In the genomic region with DNA sequence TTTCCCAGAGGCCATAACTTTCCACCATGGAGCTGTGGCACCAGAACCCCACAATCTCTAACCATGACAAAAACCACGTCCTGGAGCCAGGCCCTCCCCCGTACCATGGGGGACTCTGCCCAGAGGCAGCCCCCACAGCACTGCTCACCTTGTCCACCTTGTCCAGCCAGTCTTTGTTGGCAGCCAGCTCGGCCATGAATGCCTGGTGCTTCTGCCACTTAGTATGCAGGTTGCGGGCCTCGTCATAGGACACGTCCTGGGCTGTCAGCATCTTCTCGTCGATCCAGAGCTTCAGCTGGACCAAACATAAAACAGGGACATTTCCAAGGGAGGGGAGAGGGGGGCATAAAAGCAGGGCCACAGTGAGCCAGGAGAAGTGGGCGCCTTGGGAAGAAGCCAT, we compare ENCODE assay signal across 21 cellular contexts. TPM values are rescaled to one million over a fixed set of nuclear protein-coding genes. Genes with fewer than 3 reads are reported as not detected.
DNase-seq lines count a peak whose midpoint lies in the region; ATAC-seq, FAIRE-seq and TF ChIP-seq lines count a peak whose summit lies in the region.
"Had no signal": no experiment of that assay in that cellular context is flagged by ENCODE, and none has a peak within 500 bp of the region (broad histone marks: within the 10 kb centered on the region; RNA-seq: fewer than 3 reads in every experiment).

No MANE protein-coding gene starts in this region.

- TF ChIP-seq CTCF in H9 (conservative IDR thresholded peaks at IDR 0.05) (no peak), K562 (IDR thresholded peaks at IDR 0.05 in 2 of 3, conservative IDR thresholded peaks at IDR 0.05 in 1 of 3; ENCODE audit: insufficient read depth in 2 of 3, low read depth in 1 of 3, low read length in 3 of 3) (no peak), osteoblast (IDR thresholded peaks at IDR 0.05; ENCODE audit: extremely low read depth, low read depth, low read length) (no peak)

- H4K20me1 ChIP-seq in H9 (ENCODE audit: control insufficient read depth, insufficient read depth, insufficient read length) (no peaks in the 10 kb centered on the region), K562 (replicated peaks; ENCODE audit: control insufficient read depth, insufficient read depth, low read length) (0 out of 2 replicates have a peak, but pooled peaks cover 4% of the 10 kb centered on the region), osteoblast (ENCODE audit: insufficient read depth, low read length) (no peaks in the 10 kb centered on the region)

- POLR2A ChIA-PET in K562 (lab: Yijun Ruan, JAX): interaction anchor here (1.0 kb wide), 2 partner anchors 16 to 140 kb away, joined by 3 read pairs; no protein-coding TSS in a partner anchor

- peaks cover 5 to 8% of the 10 kb centered on the region in 2 experiments; a peak in 1 of 4 replicates for H3K4me1 Mint-ChIP-seq in H9

- H2BK20ac ChIP-seq in H9 (ENCODE audit: low read depth, low read length, poor library complexity, severe bottlenecking): no peak overlapping the region

- H3K9me3 Mint-ChIP-seq in H9: no peaks in the 10 kb centered on the region; a peak in 1 of 5 replicates
- H3K9me3 Mint-ChIP-seq: CD4-positive, alpha-beta T cell; CD8-positive, alpha-beta T cell had no signal

- H3K4me2 ChIP-seq in H9 (ENCODE audit: insufficient read depth, insufficient read length, low read length) (no peak overlapping the region), K562 (ENCODE audit: insufficient read depth, low read length) (no peak overlapping the region), osteoblast (ENCODE audit: insufficient read depth, low read length) (no peak overlapping the region)
- H3K4me2 ChIP-seq: A549; BLaER1 treated with 17β-estradiol and CSF1 and Interleukin-3, amounts not matched to agents 10 nM and 100 nM had no signal

- no peaks in the 10 kb centered on the region for H3K4me1 ChIP-seq in H9 (ENCODE audit: insufficient read depth, low read length)
- H3K4me1 ChIP-seq in K562 (replicated peaks in 1 of 2; ENCODE audit: control insufficient read depth in 2 of 2, insufficient read depth in 2 of 2, low read length in 2 of 2): peaks cover 20 to 36% of the 10 kb centered on the region in 2 experiments
- H3K4me1 ChIP-seq in osteoblast (ENCODE audit: insufficient read depth, low read length): no peaks in the 10 kb centered on the region
- H3K4me1 ChIP-seq: BLaER1 treated with 17β-estradiol and CSF1 and Interleukin-3, amounts not matched to agents 10 nM and 100 nM had no signal

- CTCF ChIA-PET in K562 (lab: Yijun Ruan, JAX; ENCODE audit: low intra/inter-chr PET ratio): no interaction called here

- H4K5ac ChIP-seq in H9 (ENCODE audit: insufficient read length, low read depth, low read length): no peak overlapping the region

- no peak for TF ChIP-seq POLR2A in K562 (conservative IDR thresholded peaks at IDR 0.05)

- H3K36me3 Mint-ChIP-seq in H9 (ENCODE audit: insufficient read depth in 1 of 3, low read depth in 3 of 3): peaks cover 20 to 85% (median 85%) of the 10 kb centered on the region in 3 experiments; a peak in 6 of 7 replicates
- H3K36me3 Mint-ChIP-seq: CD8-positive, alpha-beta T cell had no signal

- H3K9ac ChIP-seq in H9 (ENCODE audit: extremely low read depth, insufficient read length, low read length): no peak overlapping the region
- H3K9ac ChIP-seq in K562 (ENCODE audit: insufficient read depth in 1 of 2, low read depth in 2 of 2, low read length in 2 of 2): peak overlapping the region in 1 of 2 experiments; percentile 38; a peak in 1 of 4 replicates
- H3K9ac ChIP-seq: BLaER1 treated with 17β-estradiol and CSF1 and Interleukin-3, amounts not matched to agents 10 nM and 100 nM had no signal

- H3K9me3 ChIP-seq in H9 (ENCODE audit: control insufficient read depth, low read depth, low read length) (no peaks in the 10 kb centered on the region), K562 (replicated peaks; ENCODE audit: control insufficient read depth, insufficient read depth, low read depth, low read length) (no peaks in the 10 kb centered on the region), osteoblast (ENCODE audit: low read depth, low read length) (peaks cover 4% of the 10 kb centered on the region)
- H3K9me3 ChIP-seq: Caco-2 had no signal

- H3K9me1 ChIP-seq in K562 (ENCODE audit: control insufficient read depth, insufficient read depth, low read length): no peaks in the 10 kb centered on the region

- in situ Hi-C loops in K562 (cut with MboI): no loop called here

- no CpG with 5 or more reads among the region's 9 CpGs for WGBS in H9 (ENCODE audit: extremely low coverage, insufficient read length, low lambda C conversion rate)
- 88% methylated on average over 7 of the region's 9 CpGs for WGBS in K562 (ENCODE audit: insufficient coverage, low coverage, missing lambda C conversion rate)

- no peak overlapping the region for H3K23ac ChIP-seq in H9 (ENCODE audit: insufficient read length, low read depth, low read length)

- H3K27me3 Mint-ChIP-seq in H9 (ENCODE audit: low read depth): no peaks in the 10 kb centered on the region
- H3K27me3 Mint-ChIP-seq: B cell; CD4-positive, alpha-beta T cell had no signal

- peaks cover 77% of the 10 kb centered on the region; the same call in 2 of the 3 replicates for H3K36me3 ChIP-seq in K562 (ENCODE audit: control insufficient read depth, insufficient read depth, low read length)
- H3K36me3 ChIP-seq in osteoblast (ENCODE audit: insufficient read depth, low read length): no peaks in the 10 kb centered on the region

- H3K4me3 Mint-ChIP-seq in H9: no peak overlapping the region
- H3K4me3 Mint-ChIP-seq: B cell; CD4-positive, alpha-beta T cell; CD8-positive, alpha-beta T cell had no signal

- H2AFZ ChIP-seq in H9 (ENCODE audit: low read length): no peak overlapping the region
- H2AFZ ChIP-seq in K562 (ENCODE audit: low read depth, low read length): no peak overlapping the region
- no peak overlapping the region for H2AFZ ChIP-seq in osteoblast (ENCODE audit: low read length)

- H3K79me2 ChIP-seq in H9 (ENCODE audit: insufficient read depth, low read length): no peaks in the 10 kb centered on the region
- peaks cover 11% of the 10 kb centered on the region; the same call in 2 of the 3 replicates for H3K79me2 ChIP-seq in K562 (ENCODE audit: control insufficient read depth, insufficient read depth, low read length)
- H3K79me2 ChIP-seq in osteoblast (ENCODE audit: insufficient read depth, low read length): no peaks in the 10 kb centered on the region

- TF ChIP-seq RAD21 in K562 (CRISPR knock-in tag; conservative IDR thresholded peaks at IDR 0.05 in 1 of 2, IDR thresholded peaks at IDR 0.05 in 1 of 2): no peak

- H2BK12ac ChIP-seq in H9 (ENCODE audit: insufficient read length, low read depth, low read length): no peak overlapping the region

- H3K56ac ChIP-seq in H9 (ENCODE audit: insufficient read length, low read depth, low read length): no peak overlapping the region

- BruUV-seq in K562 (replicated peaks; lab: Mats Ljungman, UMichigan): no TSS peak

- H3K14ac ChIP-seq in H9 (ENCODE audit: insufficient read depth, low read length): no peak overlapping the region; the same call in 1 of the 2 replicates

- DNase-seq in H9 (no peak), K562 (ENCODE audit: extremely low read depth in 1 of 4, low spot score in 3 of 4) (no peak), osteoblast (ENCODE audit: insufficient read length, low spot score, missing footprints) (peak; percentile 70)
- DNase-seq in stimulated activated CD4-positive, alpha-beta T cell treated with anti-CD3 and anti-CD28 coated beads, Interleukin-4, amount 100 ng/mL, for 1 hour: no peak
- no peak for DNase-seq in activated CD8-positive, alpha-beta memory T cell treated with anti-CD3 and anti-CD28 coated beads for 24 hours
- DNase-seq: AML-193; Caco-2; Calu3; CD4-positive, alpha-beta T cell; CD8-positive, alpha-beta T cell; DMS79 treated with DMSO at 0.1 percent for 48 hours; GF-D8 had no signal

- no peak overlapping the region for H2BK120ac ChIP-seq in H9 (ENCODE audit: low read depth, low read length, poor library complexity, severe bottlenecking)

- H3K27ac ChIP-seq in H9 (ENCODE audit: insufficient read length, low read depth, low read length): no peak overlapping the region
- H3K27ac ChIP-seq in K562 (ENCODE audit: extremely low read depth, low read depth, low read length): no peak overlapping the region
- H3K27ac ChIP-seq in osteoblast (ENCODE audit: low read depth, low read length): no peak overlapping the region
- H3K27ac ChIP-seq: 22Rv1; A549; BLaER1 treated with 17β-estradiol and CSF1 and Interleukin-3, amounts not matched to agents 10 nM and 100 nM; C4-2B had no signal

- FAIRE-seq in K562 (lab: Jason Lieb, UNC): no peak
- FAIRE-seq: A549, D721Med, G401.6, GM12891, GM19239 had no signal

- H3K4ac ChIP-seq in H9 (ENCODE audit: low read depth, low read length): no peak overlapping the region

- H3K79me1 ChIP-seq in H9 (ENCODE audit: insufficient read depth, low read depth, low read length, poor library complexity, severe bottlenecking): no peaks in the 10 kb centered on the region

- H4K91ac ChIP-seq in H9 (ENCODE audit: insufficient read length, low read depth, low read length): no peak overlapping the region

- intact Hi-C loops in K562 (cut with micrococcal nuclease): no loop called here

- no peak overlapping the region for H2AK5ac ChIP-seq in H9 (ENCODE audit: insufficient read length, low read length)

- H2BK5ac ChIP-seq in H9 (ENCODE audit: insufficient read length, low read length): no peak overlapping the region

- no peak overlapping the region for H3T11ph ChIP-seq in H9 (ENCODE audit: low read length)

- peak overlapping the region; percentile 5 to 83 (median 53); a peak in 3 of 7 replicates for H3K27ac Mint-ChIP-seq in H9
- H3K27ac Mint-ChIP-seq: B cell; CD4-positive, alpha-beta T cell; CD8-positive, alpha-beta T cell had no signal

- TF ChIP-seq EP300 in K562 (IDR thresholded peaks at IDR 0.05; ENCODE audit: low read length): no peak

- no peak overlapping the region for H3K4me3 ChIP-seq in K562
- H3K4me3 ChIP-seq in osteoblast (ENCODE audit: insufficient read depth, low read length): no peak overlapping the region
- H3K4me3 ChIP-seq: A549; BLaER1 treated with 17β-estradiol and CSF1 and Interleukin-3, amounts not matched to agents 10 nM and 100 nM had no signal

- H3K27me3 ChIP-seq in H9 (ENCODE audit: insufficient read depth, low read length) (no peaks in the 10 kb centered on the region), K562 (ENCODE audit: control insufficient read depth in 2 of 2, insufficient read depth in 2 of 2, low read length in 2 of 2) (no peaks in the 10 kb centered on the region), osteoblast (ENCODE audit: insufficient read depth, low read length) (no peaks in the 10 kb centered on the region)
- H3K27me3 ChIP-seq: BLaER1 treated with 17β-estradiol and CSF1 and Interleukin-3, amounts not matched to agents 10 nM and 100 nM had no signal

- no peaks in the 10 kb centered on the region for H3K23me2 ChIP-seq in H9 (ENCODE audit: insufficient read length, low read depth, low read length, poor library complexity, severe bottlenecking)

- no peak overlapping the region for H2BK15ac ChIP-seq in H9 (ENCODE audit: low read depth, low read length)

- no peak overlapping the region for H3K18ac ChIP-seq in H9 (ENCODE audit: insufficient read length, low read depth, low read length)

- ATAC-seq in K562: no peak
- ATAC-seq: A549; CD8-positive, alpha-beta T cell had no signal

- H4K8ac ChIP-seq in H9 (replicated peaks; ENCODE audit: insufficient read length, low read depth, low read length): no peak overlapping the region

RNA-seq across cellular contexts. Expression of a gene that starts 20.8 kb away (rescaled TPM):
- total RNA-seq in H9 (2021) (34.0 and 36.9 TPM in 2 replicates), K562 (2014; rRNA removed) (14.6 and 16.1 TPM in 2 replicates), K562 (2014; rRNA removed; fragmentation: Illumina TruSeq; extraction: Trizol) (18.8 and 19.9 TPM in 2 replicates), K562 (2015; rRNA removed; fragmentation: Illumina TruSeq; extraction: Trizol) (23.3 and 23.8 TPM in 2 replicates), K562 (2021) (16.9 and 17.8 TPM in 2 replicates), osteoblast (19.2 and 21.8 TPM in 2 replicates)
- total RNA-seq in K562 (2011; cell fraction: chromatin; rRNA removed; ENCODE audit: low replicate concordance): 71.9 and 81.9 TPM in 2 replicates
- 44.4 and 49.7 TPM in 2 replicates for total RNA-seq in K562 (2011; cell fraction: nucleolus; rRNA removed)
- 60.9 and 75.6 TPM in 2 replicates for total RNA-seq in K562 (2011; cell fraction: nucleoplasm; rRNA removed)
- polyA plus RNA-seq in K562 (2011; rRNA removed) (39.5 and 39.9 TPM in 2 replicates), K562 (2014; fragmentation: Illumina TruSeq; extraction: Trizol) (22.4 and 23.7 TPM in 2 replicates), K562 (2014; fragmentation: Nextera tagmentation; extraction: Ambion mirVana) (10 to 100 TPM; 29.7 to 32.3 TPM), K562 (2014; rRNA removed) (31.7 and 33.0 TPM in 2 replicates)
- polyA plus RNA-seq in K562 (2011; cell fraction: cytosol; rRNA removed): 21.2 and 30.5 TPM in 2 replicates
- 108 and 136 TPM in 2 replicates for polyA plus RNA-seq in K562 (2011; cell fraction: nucleus; rRNA removed)
- 19.0 and 22.8 TPM in 2 replicates for polyA plus RNA-seq in K562 (2012)
- 25.3 and 29.5 TPM in 2 replicates for polyA minus RNA-seq in K562 (2011; rRNA and poly(A)+ RNA removed)
- polyA minus RNA-seq in K562 (2011; cell fraction: cytosol; rRNA and poly(A)+ RNA removed): 7.0 and 8.5 TPM in 2 replicates
- 18.6 and 29.1 TPM in 2 replicates for polyA minus RNA-seq in K562 (2011; cell fraction: nucleus; rRNA and poly(A)+ RNA removed)

RNA-seq across cellular contexts. Expression of a gene that starts 30.5 kb away (rescaled TPM):
- total RNA-seq in H9 (2021): 80.4 and 84.8 TPM in 2 replicates
- 38.7 and 79.0 TPM in 2 replicates for total RNA-seq in K562 (2011; cell fraction: chromatin; rRNA removed; ENCODE audit: low replicate concordance)
- total RNA-seq in K562 (2011; cell fraction: nucleolus; rRNA removed): 36.8 and 51.9 TPM in 2 replicates
- 19.7 and 37.4 TPM in 2 replicates for total RNA-seq in K562 (2011; cell fraction: nucleoplasm; rRNA removed)
- 56.5 and 65.5 TPM in 2 replicates for total RNA-seq in K562 (2014; rRNA removed)
- total RNA-seq in K562 (2014; rRNA removed; fragmentation: Illumina TruSeq; extraction: Trizol): 9.2 and 15.2 TPM in 2 replicates
- total RNA-seq in K562 (2015; rRNA removed; fragmentation: Illumina TruSeq; extraction: Trizol): 25.5 and 25.6 TPM in 2 replicates
- total RNA-seq in K562 (2021): 50.0 and 55.6 TPM in 2 replicates
- polyA plus RNA-seq in K562 (2011; rRNA removed): 12.1 and 15.3 TPM in 2 replicates
- 14.8 and 18.5 TPM in 2 replicates for polyA plus RNA-seq in K562 (2011; cell fraction: cytosol; rRNA removed)
- 45.3 and 54.6 TPM in 2 replicates for polyA plus RNA-seq in K562 (2011; cell fraction: nucleus; rRNA removed)
- 34.5 and 42.4 TPM in 2 replicates for polyA plus RNA-seq in K562 (2012)
- polyA plus RNA-seq in K562 (2014; fragmentation: Illumina TruSeq; extraction: Trizol): 19.7 and 33.5 TPM in 2 replicates
- under 1 TPM; 0.38 to 0.49 TPM for polyA plus RNA-seq in K562 (2014; fragmentation: Nextera tagmentation; extraction: Ambion mirVana)
- 31.4 and 33.3 TPM in 2 replicates for polyA plus RNA-seq in K562 (2014; rRNA removed)
- polyA minus RNA-seq in K562 (2011; rRNA and poly(A)+ RNA removed): 15.2 and 22.3 TPM in 2 replicates
- polyA minus RNA-seq in K562 (2011; cell fraction: cytosol; rRNA and poly(A)+ RNA removed): 22.2 and 30.1 TPM in 2 replicates
- polyA minus RNA-seq in K562 (2011; cell fraction: nucleus; rRNA and poly(A)+ RNA removed): 10.4 and 25.8 TPM in 2 replicates
- total RNA-seq in osteoblast: 0.88 and 2.2 TPM in 2 replicates
- total RNA-seq: CD4-positive, alpha-beta T cell; CD8-positive, alpha-beta T cell had no signal

RNA-seq across cellular contexts. Expression of a gene that starts 60.0 kb away (rescaled TPM):
- total RNA-seq in H9 (2021) (264 and 272 TPM in 2 replicates), K562 (2014; rRNA removed) (81.6 and 109 TPM in 2 replicates), K562 (2014; rRNA removed; fragmentation: Illumina TruSeq; extraction: Trizol) (118 and 120 TPM in 2 replicates), K562 (2015; rRNA removed; fragmentation: Illumina TruSeq; extraction: Trizol) (111 and 112 TPM in 2 replicates), K562 (2021) (116 and 120 TPM in 2 replicates), osteoblast (80.4 and 84.0 TPM in 2 replicates)
- 223 and 345 TPM in 2 replicates for total RNA-seq in K562 (2011; cell fraction: chromatin; rRNA removed; ENCODE audit: low replicate concordance)
- 143 and 146 TPM in 2 replicates for total RNA-seq in K562 (2011; cell fraction: nucleolus; rRNA removed)
- total RNA-seq in K562 (2011; cell fraction: nucleoplasm; rRNA removed): 228 and 300 TPM in 2 replicates
- polyA plus RNA-seq in K562 (2011; rRNA removed) (177 and 207 TPM in 2 replicates), K562 (2014; fragmentation: Illumina TruSeq; extraction: Trizol) (115 and 122 TPM in 2 replicates), K562 (2014; fragmentation: Nextera tagmentation; extraction: Ambion mirVana) (100 to 1,000 TPM; 223 to 233 TPM), K562 (2014; rRNA removed) (131 and 146 TPM in 2 replicates)
- polyA plus RNA-seq in K562 (2011; cell fraction: cytosol; rRNA removed): 239 and 259 TPM in 2 replicates
- 128 and 204 TPM in 2 replicates for polyA plus RNA-seq in K562 (2011; cell fraction: nucleus; rRNA removed)
- 109 and 163 TPM in 2 replicates for polyA plus RNA-seq in K562 (2012)
- polyA minus RNA-seq in K562 (2011; rRNA and poly(A)+ RNA removed): 352 and 358 TPM in 2 replicates
- 50.7 and 53.3 TPM in 2 replicates for polyA minus RNA-seq in K562 (2011; cell fraction: cytosol; rRNA and poly(A)+ RNA removed)
- 67.7 and 120 TPM in 2 replicates for polyA minus RNA-seq in K562 (2011; cell fraction: nucleus; rRNA and poly(A)+ RNA removed)
